ENCODE assay signal across 1 cellular context in the genomic region with DNA sequence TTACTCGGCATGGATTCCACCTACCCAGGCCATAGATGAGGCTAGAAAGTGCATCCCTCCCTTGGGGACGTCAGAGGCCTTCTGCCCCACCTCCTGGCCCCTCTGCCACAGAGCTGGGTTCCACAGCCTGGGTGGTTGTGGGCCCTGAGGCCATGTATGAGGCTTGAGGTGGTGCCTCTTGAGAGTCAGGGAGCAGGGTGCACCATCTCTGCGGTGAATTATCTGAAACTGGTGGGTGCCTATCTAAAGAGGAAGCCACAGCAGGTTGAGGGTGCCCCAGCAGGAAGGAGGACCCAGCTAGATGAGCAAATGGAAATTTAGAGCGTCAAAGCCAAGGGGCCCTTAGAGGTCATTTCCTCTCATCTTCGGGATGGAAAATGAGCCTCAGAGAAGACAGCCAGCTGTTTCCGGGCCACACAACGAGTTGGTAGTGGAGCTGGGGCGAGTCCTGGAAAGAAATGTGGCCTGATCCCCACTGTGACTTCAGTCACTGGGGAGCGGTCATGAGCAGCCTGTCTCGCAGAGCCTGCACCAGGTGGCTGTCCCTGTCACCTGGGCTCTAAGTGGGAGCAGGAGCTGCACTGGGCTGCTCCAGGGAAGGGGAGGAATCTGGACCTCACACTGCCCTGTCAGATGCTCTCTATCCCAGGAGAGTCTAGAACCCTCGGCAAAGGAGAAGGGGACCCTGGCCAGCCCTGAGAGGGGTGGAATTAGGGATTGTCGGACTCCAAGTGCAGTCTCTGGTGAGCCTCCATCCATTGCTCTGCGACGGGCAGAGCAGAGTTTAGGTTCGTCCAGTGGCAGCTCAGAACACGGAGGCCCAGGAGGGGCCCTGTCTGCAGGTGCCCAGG.
TF ChIP-seq lines count a peak whose summit lies in the region.

No MANE protein-coding gene starts in this region.

TF ChIP-seq in GM12878, 131 proteins besides CTCF, POLR2A, EP300 and RAD21 (continued from another document and continues in another):
- TF ChIP-seq, protein P1, sequence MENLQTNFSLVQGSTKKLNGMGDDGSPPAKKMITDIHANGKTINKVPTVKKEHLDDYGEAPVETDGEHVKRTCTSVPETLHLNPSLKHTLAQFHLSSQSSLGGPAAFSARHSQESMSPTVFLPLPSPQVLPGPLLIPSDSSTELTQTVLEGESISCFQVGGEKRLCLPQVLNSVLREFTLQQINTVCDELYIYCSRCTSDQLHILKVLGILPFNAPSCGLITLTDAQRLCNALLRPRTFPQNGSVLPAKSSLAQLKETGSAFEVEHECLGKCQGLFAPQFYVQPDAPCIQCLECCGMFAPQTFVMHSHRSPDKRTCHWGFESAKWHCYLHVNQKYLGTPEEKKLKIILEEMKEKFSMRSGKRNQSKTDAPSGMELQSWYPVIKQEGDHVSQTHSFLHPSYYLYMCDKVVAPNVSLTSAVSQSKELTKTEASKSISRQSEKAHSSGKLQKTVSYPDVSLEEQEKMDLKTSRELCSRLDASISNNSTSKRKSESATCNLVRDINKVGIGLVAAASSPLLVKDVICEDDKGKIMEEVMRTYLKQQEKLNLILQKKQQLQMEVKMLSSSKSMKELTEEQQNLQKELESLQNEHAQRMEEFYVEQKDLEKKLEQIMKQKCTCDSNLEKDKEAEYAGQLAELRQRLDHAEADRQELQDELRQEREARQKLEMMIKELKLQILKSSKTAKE (IDR thresholded peaks at IDR 0.05; ENCODE audit: low read depth, poor library complexity, severe bottlenecking), result peak; percentile 74
- TF ChIP-seq, protein P2, sequence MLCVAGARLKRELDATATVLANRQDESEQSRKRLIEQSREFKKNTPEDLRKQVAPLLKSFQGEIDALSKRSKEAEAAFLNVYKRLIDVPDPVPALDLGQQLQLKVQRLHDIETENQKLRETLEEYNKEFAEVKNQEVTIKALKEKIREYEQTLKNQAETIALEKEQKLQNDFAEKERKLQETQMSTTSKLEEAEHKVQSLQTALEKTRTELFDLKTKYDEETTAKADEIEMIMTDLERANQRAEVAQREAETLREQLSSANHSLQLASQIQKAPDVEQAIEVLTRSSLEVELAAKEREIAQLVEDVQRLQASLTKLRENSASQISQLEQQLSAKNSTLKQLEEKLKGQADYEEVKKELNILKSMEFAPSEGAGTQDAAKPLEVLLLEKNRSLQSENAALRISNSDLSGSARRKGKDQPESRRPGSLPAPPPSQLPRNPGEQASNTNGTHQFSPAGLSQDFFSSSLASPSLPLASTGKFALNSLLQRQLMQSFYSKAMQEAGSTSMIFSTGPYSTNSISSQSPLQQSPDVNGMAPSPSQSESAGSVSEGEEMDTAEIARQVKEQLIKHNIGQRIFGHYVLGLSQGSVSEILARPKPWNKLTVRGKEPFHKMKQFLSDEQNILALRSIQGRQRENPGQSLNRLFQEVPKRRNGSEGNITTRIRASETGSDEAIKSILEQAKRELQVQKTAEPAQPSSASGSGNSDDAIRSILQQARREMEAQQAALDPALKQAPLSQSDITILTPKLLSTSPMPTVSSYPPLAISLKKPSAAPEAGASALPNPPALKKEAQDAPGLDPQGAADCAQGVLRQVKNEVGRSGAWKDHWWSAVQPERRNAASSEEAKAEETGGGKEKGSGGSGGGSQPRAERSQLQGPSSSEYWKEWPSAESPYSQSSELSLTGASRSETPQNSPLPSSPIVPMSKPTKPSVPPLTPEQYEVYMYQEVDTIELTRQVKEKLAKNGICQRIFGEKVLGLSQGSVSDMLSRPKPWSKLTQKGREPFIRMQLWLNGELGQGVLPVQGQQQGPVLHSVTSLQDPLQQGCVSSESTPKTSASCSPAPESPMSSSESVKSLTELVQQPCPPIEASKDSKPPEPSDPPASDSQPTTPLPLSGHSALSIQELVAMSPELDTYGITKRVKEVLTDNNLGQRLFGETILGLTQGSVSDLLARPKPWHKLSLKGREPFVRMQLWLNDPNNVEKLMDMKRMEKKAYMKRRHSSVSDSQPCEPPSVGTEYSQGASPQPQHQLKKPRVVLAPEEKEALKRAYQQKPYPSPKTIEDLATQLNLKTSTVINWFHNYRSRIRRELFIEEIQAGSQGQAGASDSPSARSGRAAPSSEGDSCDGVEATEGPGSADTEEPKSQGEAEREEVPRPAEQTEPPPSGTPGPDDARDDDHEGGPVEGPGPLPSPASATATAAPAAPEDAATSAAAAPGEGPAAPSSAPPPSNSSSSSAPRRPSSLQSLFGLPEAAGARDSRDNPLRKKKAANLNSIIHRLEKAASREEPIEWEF (IDR thresholded peaks at IDR 0.05; ENCODE audit: insufficient replicate concordance, low read depth, low read length), result peak; percentile 67
- TF ChIP-seq, protein P3, sequence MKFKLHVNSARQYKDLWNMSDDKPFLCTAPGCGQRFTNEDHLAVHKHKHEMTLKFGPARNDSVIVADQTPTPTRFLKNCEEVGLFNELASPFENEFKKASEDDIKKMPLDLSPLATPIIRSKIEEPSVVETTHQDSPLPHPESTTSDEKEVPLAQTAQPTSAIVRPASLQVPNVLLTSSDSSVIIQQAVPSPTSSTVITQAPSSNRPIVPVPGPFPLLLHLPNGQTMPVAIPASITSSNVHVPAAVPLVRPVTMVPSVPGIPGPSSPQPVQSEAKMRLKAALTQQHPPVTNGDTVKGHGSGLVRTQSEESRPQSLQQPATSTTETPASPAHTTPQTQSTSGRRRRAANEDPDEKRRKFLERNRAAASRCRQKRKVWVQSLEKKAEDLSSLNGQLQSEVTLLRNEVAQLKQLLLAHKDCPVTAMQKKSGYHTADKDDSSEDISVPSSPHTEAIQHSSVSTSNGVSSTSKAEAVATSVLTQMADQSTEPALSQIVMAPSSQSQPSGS (IDR thresholded peaks at IDR 0.05; ENCODE audit: low read length), result no peak
- TF ChIP-seq SP1 (IDR thresholded peaks at IDR 0.05; ENCODE audit: low read depth, low read length), result peak; percentile 71
- TF ChIP-seq, protein P4, sequence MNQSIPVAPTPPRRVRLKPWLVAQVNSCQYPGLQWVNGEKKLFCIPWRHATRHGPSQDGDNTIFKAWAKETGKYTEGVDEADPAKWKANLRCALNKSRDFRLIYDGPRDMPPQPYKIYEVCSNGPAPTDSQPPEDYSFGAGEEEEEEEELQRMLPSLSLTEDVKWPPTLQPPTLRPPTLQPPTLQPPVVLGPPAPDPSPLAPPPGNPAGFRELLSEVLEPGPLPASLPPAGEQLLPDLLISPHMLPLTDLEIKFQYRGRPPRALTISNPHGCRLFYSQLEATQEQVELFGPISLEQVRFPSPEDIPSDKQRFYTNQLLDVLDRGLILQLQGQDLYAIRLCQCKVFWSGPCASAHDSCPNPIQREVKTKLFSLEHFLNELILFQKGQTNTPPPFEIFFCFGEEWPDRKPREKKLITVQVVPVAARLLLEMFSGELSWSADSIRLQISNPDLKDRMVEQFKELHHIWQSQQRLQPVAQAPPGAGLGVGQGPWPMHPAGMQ (IDR thresholded peaks at IDR 0.05; ENCODE audit: borderline replicate concordance), result no peak
- no peak for TF ChIP-seq STAT3 (IDR thresholded peaks at IDR 0.05; ENCODE audit: low read depth, low read length)
- TF ChIP-seq, protein P5, sequence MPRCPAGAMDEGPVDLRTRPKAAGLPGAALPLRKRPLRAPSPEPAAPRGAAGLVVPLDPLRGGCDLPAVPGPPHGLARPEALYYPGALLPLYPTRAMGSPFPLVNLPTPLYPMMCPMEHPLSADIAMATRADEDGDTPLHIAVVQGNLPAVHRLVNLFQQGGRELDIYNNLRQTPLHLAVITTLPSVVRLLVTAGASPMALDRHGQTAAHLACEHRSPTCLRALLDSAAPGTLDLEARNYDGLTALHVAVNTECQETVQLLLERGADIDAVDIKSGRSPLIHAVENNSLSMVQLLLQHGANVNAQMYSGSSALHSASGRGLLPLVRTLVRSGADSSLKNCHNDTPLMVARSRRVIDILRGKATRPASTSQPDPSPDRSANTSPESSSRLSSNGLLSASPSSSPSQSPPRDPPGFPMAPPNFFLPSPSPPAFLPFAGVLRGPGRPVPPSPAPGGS (IDR thresholded peaks at IDR 0.05; ENCODE audit: borderline replicate concordance, insufficient read depth, low read depth, low read length, poor library complexity, severe bottlenecking), result peak; percentile 74
- TF ChIP-seq, protein P6, sequence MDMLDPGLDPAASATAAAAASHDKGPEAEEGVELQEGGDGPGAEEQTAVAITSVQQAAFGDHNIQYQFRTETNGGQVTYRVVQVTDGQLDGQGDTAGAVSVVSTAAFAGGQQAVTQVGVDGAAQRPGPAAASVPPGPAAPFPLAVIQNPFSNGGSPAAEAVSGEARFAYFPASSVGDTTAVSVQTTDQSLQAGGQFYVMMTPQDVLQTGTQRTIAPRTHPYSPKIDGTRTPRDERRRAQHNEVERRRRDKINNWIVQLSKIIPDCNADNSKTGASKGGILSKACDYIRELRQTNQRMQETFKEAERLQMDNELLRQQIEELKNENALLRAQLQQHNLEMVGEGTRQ (IDR thresholded peaks at IDR 0.05; ENCODE audit: borderline replicate concordance, low read depth, low read length), result no peak
- TF ChIP-seq BACH1 (IDR thresholded peaks at IDR 0.05; ENCODE audit: borderline replicate concordance), result peak; percentile 50; the same call in 1 of the 2 replicates
- no peak for TF ChIP-seq NFYA (IDR thresholded peaks at IDR 0.05; ENCODE audit: borderline replicate concordance, low read depth, low read length)
- no peak for TF ChIP-seq SMAD5 (IDR thresholded peaks at IDR 0.05; ENCODE audit: low read depth)
- peak; percentile 88 for TF ChIP-seq MEF2B (IDR thresholded peaks at IDR 0.05; ENCODE audit: partially characterized antibody, poor library complexity, severe bottlenecking)
- no peak for TF ChIP-seq SREBF1 (IDR thresholded peaks at IDR 0.05; ENCODE audit: low read length)
- TF ChIP-seq EED (IDR thresholded peaks at IDR 0.05; ENCODE audit: low read depth), result peak; percentile 88
- TF ChIP-seq NR2F1 (conservative IDR thresholded peaks at IDR 0.05), result peak; percentile 94
- TF ChIP-seq, protein P7, sequence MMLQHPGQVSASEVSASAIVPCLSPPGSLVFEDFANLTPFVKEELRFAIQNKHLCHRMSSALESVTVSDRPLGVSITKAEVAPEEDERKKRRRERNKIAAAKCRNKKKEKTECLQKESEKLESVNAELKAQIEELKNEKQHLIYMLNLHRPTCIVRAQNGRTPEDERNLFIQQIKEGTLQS (IDR thresholded peaks at IDR 0.05; ENCODE audit: borderline replicate concordance, extremely low read depth, low read depth, low read length), result no peak
- TF ChIP-seq, protein P8, sequence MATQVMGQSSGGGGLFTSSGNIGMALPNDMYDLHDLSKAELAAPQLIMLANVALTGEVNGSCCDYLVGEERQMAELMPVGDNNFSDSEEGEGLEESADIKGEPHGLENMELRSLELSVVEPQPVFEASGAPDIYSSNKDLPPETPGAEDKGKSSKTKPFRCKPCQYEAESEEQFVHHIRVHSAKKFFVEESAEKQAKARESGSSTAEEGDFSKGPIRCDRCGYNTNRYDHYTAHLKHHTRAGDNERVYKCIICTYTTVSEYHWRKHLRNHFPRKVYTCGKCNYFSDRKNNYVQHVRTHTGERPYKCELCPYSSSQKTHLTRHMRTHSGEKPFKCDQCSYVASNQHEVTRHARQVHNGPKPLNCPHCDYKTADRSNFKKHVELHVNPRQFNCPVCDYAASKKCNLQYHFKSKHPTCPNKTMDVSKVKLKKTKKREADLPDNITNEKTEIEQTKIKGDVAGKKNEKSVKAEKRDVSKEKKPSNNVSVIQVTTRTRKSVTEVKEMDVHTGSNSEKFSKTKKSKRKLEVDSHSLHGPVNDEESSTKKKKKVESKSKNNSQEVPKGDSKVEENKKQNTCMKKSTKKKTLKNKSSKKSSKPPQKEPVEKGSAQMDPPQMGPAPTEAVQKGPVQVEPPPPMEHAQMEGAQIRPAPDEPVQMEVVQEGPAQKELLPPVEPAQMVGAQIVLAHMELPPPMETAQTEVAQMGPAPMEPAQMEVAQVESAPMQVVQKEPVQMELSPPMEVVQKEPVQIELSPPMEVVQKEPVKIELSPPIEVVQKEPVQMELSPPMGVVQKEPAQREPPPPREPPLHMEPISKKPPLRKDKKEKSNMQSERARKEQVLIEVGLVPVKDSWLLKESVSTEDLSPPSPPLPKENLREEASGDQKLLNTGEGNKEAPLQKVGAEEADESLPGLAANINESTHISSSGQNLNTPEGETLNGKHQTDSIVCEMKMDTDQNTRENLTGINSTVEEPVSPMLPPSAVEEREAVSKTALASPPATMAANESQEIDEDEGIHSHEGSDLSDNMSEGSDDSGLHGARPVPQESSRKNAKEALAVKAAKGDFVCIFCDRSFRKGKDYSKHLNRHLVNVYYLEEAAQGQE (IDR thresholded peaks at IDR 0.05; ENCODE audit: low read depth, low read length), result no peak
- TF ChIP-seq, protein P9, sequence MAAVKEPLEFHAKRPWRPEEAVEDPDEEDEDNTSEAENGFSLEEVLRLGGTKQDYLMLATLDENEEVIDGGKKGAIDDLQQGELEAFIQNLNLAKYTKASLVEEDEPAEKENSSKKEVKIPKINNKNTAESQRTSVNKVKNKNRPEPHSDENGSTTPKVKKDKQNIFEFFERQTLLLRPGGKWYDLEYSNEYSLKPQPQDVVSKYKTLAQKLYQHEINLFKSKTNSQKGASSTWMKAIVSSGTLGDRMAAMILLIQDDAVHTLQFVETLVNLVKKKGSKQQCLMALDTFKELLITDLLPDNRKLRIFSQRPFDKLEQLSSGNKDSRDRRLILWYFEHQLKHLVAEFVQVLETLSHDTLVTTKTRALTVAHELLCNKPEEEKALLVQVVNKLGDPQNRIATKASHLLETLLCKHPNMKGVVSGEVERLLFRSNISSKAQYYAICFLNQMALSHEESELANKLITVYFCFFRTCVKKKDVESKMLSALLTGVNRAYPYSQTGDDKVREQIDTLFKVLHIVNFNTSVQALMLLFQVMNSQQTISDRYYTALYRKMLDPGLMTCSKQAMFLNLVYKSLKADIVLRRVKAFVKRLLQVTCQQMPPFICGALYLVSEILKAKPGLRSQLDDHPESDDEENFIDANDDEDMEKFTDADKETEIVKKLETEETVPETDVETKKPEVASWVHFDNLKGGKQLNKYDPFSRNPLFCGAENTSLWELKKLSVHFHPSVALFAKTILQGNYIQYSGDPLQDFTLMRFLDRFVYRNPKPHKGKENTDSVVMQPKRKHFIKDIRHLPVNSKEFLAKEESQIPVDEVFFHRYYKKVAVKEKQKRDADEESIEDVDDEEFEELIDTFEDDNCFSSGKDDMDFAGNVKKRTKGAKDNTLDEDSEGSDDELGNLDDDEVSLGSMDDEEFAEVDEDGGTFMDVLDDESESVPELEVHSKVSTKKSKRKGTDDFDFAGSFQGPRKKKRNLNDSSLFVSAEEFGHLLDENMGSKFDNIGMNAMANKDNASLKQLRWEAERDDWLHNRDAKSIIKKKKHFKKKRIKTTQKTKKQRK (IDR thresholded peaks at IDR 0.05; ENCODE audit: low read depth, low read length), result no peak
- TF ChIP-seq TBL1XR1 (IDR thresholded peaks at IDR 0.05; ENCODE audit: low read depth, low read length), result peak; percentile 61; the same call in 1 of the 2 replicates
- TF ChIP-seq, protein P10, sequence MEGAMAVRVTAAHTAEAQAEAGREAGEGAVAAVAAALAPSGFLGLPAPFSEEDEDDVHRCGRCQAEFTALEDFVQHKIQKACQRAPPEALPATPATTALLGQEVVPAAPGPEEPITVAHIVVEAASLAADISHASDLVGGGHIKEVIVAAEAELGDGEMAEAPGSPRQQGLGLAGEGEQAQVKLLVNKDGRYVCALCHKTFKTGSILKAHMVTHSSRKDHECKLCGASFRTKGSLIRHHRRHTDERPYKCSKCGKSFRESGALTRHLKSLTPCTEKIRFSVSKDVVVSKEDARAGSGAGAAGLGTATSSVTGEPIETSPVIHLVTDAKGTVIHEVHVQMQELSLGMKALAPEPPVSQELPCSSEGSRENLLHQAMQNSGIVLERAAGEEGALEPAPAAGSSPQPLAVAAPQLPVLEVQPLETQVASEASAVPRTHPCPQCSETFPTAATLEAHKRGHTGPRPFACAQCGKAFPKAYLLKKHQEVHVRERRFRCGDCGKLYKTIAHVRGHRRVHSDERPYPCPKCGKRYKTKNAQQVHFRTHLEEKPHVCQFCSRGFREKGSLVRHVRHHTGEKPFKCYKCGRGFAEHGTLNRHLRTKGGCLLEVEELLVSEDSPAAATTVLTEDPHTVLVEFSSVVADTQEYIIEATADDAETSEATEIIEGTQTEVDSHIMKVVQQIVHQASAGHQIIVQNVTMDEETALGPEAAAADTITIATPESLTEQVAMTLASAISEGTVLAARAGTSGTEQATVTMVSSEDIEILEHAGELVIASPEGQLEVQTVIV (IDR thresholded peaks at IDR 0.05; ENCODE audit: borderline replicate concordance, partially characterized antibody), result no peak
